In genomic region chr6:90222724-90223198, GRCh38 we compare ENCODE assay signal across 9 cellular contexts.
DNase-seq lines count a peak whose midpoint lies in the region; ATAC-seq lines count a peak whose summit lies in the region.
"Had no signal": no experiment of that assay in that cellular context is flagged by ENCODE, and none has a peak within 500 bp of the region (broad histone marks: within the 10 kb centered on the region; RNA-seq: fewer than 3 reads in every experiment).

No MANE protein-coding gene starts in this region.

- no peak overlapping the region for H3K4me3 Mint-ChIP-seq in activated T-cell treated with anti-CD3 and anti-CD28 coated beads, Interleukin-2, amount 50 U/mL, for 24 hours
- H3K4me3 Mint-ChIP-seq in memory B cell = no peak overlapping the region

- peaks cover 20% of the 10 kb centered on the region for H3K9me3 Mint-ChIP-seq in activated T-cell treated with anti-CD3 and anti-CD28 coated beads, Interleukin-2, amount 50 U/mL, for 24 hours
- peaks cover 4% of the 10 kb centered on the region for H3K9me3 Mint-ChIP-seq in memory B cell

- peaks cover 63% of the 10 kb centered on the region for H3K36me3 Mint-ChIP-seq in activated T-cell treated with anti-CD3 and anti-CD28 coated beads, Interleukin-2, amount 50 U/mL, for 24 hours (ENCODE audit: low read depth)
- peaks cover 24% of the 10 kb centered on the region for H3K36me3 Mint-ChIP-seq in memory B cell

- no peak for ATAC-seq in memory B cell (ENCODE audit: low read depth)

- H3K4me1 Mint-ChIP-seq in activated T-cell treated with anti-CD3 and anti-CD28 coated beads, Interleukin-2, amount 50 U/mL, for 24 hours (ENCODE audit: low read depth) = peaks cover 53% of the 10 kb centered on the region
- H3K4me1 Mint-ChIP-seq in memory B cell = peaks cover 15% of the 10 kb centered on the region

- peak; percentile 49 for DNase-seq in stimulated activated CD4-positive, alpha-beta T cell treated with anti-CD3 and anti-CD28 coated beads, Interleukin-12 subunit alpha, Interleukin-12 subunit beta, amount 100 ng/mL, for 4 hours
- DNase-seq in stimulated activated CD4-positive, alpha-beta T cell treated with anti-CD3 and anti-CD28 coated beads, Interleukin-2, amount 100 ng/mL, for 48 hours = no peak
- DNase-seq in activated T-cell treated with anti-CD3 and anti-CD28 coated beads, Interleukin-2, amount 50 U/mL, for 24 hours = peak; percentile 72
- DNase-seq in memory B cell (ENCODE audit: low spot score in 2 of 2) (no peak), NCI-H1417 (lab: John Stamatoyannopoulos, UW) (no peak), AG08396 (ENCODE audit: low spot score) (no peak), SIG-M5 treated with dmso at 0.1 percent for 504 hours (lab: John Stamatoyannopoulos, UW; ENCODE audit: unreplicated experiment) (no peak), GM19238 (ENCODE audit: insufficient read length, low spot score) (no peak)
- DNase-seq: NCI-H748 treated with DMSO at 0.1 percent for 48 hours had no signal

- H3K27me3 Mint-ChIP-seq in activated T-cell treated with anti-CD3 and anti-CD28 coated beads, Interleukin-2, amount 50 U/mL, for 24 hours = no peaks in the 10 kb centered on the region
- no peaks in the 10 kb centered on the region for H3K27me3 Mint-ChIP-seq in memory B cell

- H3K27ac Mint-ChIP-seq in activated T-cell treated with anti-CD3 and anti-CD28 coated beads, Interleukin-2, amount 50 U/mL, for 24 hours = peak overlapping the region; percentile 88
- H3K27ac Mint-ChIP-seq in memory B cell = peak overlapping the region; percentile 58

Comparison
In these comparisons a context has a peak if more than half of its experiments do, and no peak if none do; other contexts are left out.
1. DNase-seq: peak in stimulated activated CD4-positive, alpha-beta T cell treated with anti-CD3 and anti-CD28 coated beads, Interleukin-12 subunit alpha, Interleukin-12 subunit beta, amount 100 ng/mL, for 4 hours (single experiment) and activated T-cell treated with anti-CD3 and anti-CD28 coated beads, Interleukin-2, amount 50 U/mL, for 24 hours (single experiment); none in stimulated activated CD4-positive, alpha-beta T cell treated with anti-CD3 and anti-CD28 coated beads, Interleukin-2, amount 100 ng/mL, for 48 hours (0 of 2), memory B cell (0 of 2), NCI-H1417 (0 of 3), AG08396 (single experiment), SIG-M5 treated with dmso at 0.1 percent for 504 hours (single experiment) and GM19238 (single experiment).